10 cellular contexts compared by ENCODE assay signal in genomic region chr1:46180082-46180616, GRCh38. TPM values are rescaled to one million over a fixed set of nuclear protein-coding genes. Genes with fewer than 3 reads are reported as not detected.
A peak's percentile ranks its signal among the peaks of the same experiment; 100 is the strongest.
DNase-seq lines count a peak whose midpoint lies in the region; ATAC-seq and TF ChIP-seq lines count a peak whose summit lies in the region.
"Had no signal": no experiment of that assay in that cellular context is flagged by ENCODE, and none has a peak within 500 bp of the region (broad histone marks: within the 10 kb centered on the region; RNA-seq: fewer than 3 reads in every experiment).

No MANE protein-coding gene starts in this region.

- H3K27ac ChIP-seq in HCT116 (ENCODE audit: low read depth, low read length): peak overlapping the region; percentile 48
- peak overlapping the region in 3 of 4 donors; percentile 65 to 96 (median 82) for H3K27ac ChIP-seq in Peyer's patch
- peak overlapping the region in 1 of 4 donors; percentile 59 for H3K27ac ChIP-seq in tibial nerve

- no peak for TF ChIP-seq RAD21 in HCT116 (IDR thresholded peaks at IDR 0.05; ENCODE audit: low read depth)

- CTCF ChIA-PET in HCT116 (lab: Charles Lee): interaction anchor here (1.5 to 4.7 kb wide), 2 partner anchors 44 to 151 kb away, joined by 3 to 94 read pairs; no protein-coding TSS in a partner anchor

- POLR2A ChIA-PET in HCT116 (lab: Charles Lee): interaction anchor here (0.6 to 2.9 kb wide), 3 partner anchors 44 to 1030 kb away, joined by 3 to 17 read pairs (median 4); partner anchors contain the start of gene GPBP1L1

- H3K27me3 ChIP-seq in HCT116 (ENCODE audit: insufficient read depth, low read length) (no peaks in the 10 kb centered on the region), Peyer's patch (no peaks in the 10 kb centered on the region), tibial nerve (no peaks in the 10 kb centered on the region)
- H3K27me3 ChIP-seq: heart left ventricle had no signal

- peak; percentile 26 for ATAC-seq in HCT116

- 58 to 67% methylated on average over 11 to 12 of the region's 12 CpGs for WGBS in tibial nerve, 2 donors

- peak; percentile 9 to 16 for DNase-seq in AML-193 (lab: John Stamatoyannopoulos, UW)
- DNase-seq in HCT116 (ENCODE audit: low read depth, low spot score): peak; percentile 41
- peak in 2 of 3 donors; percentile 88 to 93 for DNase-seq in Peyer's patch
- peak; percentile 66 for DNase-seq in iPS-NIHi11 (ENCODE audit: low spot score)
- DNase-seq in tibial nerve (ENCODE audit: low spot score in 2 of 2): no peak
- no peak for DNase-seq in stimulated activated naive CD4-positive, alpha-beta T cell treated with Interleukin-2 at 50 U/mL for 16 hours (lab: John Stamatoyannopoulos, UW)
- no peak for DNase-seq in activated CD4-positive, alpha-beta T cell treated with anti-CD3 and anti-CD28 coated beads for 4 hours
- DNase-seq in GM20000 (ENCODE audit: low spot score): no peak

- H3K4me3 ChIP-seq in HCT116 (replicated peaks in 1 of 2; ENCODE audit: low read depth in 1 of 2, low read length in 2 of 2) (peak overlapping the region in 1 of 2 experiments; percentile 5; a peak in 1 of 4 replicates), Peyer's patch (peak overlapping the region in 3 of 4 donors; percentile 0 to 52 (median 49)), tibial nerve (no peak overlapping the region)

- H3K9me2 ChIP-seq in HCT116 (ENCODE audit: insufficient read depth): no peaks in the 10 kb centered on the region

- H2AFZ ChIP-seq in HCT116 (ENCODE audit: low read depth, low read length, poor library complexity, severe bottlenecking): peak overlapping the region; percentile 68

- no peaks in the 10 kb centered on the region for H3K9me3 ChIP-seq in HCT116 (ENCODE audit: control insufficient read depth in 1 of 2, insufficient read depth in 1 of 2, low read depth in 1 of 2, low read length in 2 of 2)
- H3K9me3 ChIP-seq in Peyer's patch: no peaks in the 10 kb centered on the region
- no peaks in the 10 kb centered on the region for H3K9me3 ChIP-seq in tibial nerve
- H3K9me3 ChIP-seq: heart left ventricle had no signal

- H3K4me2 ChIP-seq in HCT116 (ENCODE audit: low read length): peak overlapping the region; percentile 83

- H3K9ac ChIP-seq in HCT116 (ENCODE audit: low read length): peak overlapping the region; percentile 21; the same call in 1 of the 2 replicates

- intact Hi-C loops in HCT116 (cut with micrococcal nuclease): no loop called here

- RAD21 ChIA-PET in HCT116 (lab: Charles Lee; ENCODE audit: low non-redundant PET in 1 of 2, low total read pairs in 2 of 2, uncharacterized antibody in 2 of 2, unreplicated experiment in 2 of 2): interaction anchor here in 1 of 2 experiments (0.6 to 4.2 kb wide), 2 partner anchors 44 to 141 kb away, joined by 3 to 28 read pairs; no protein-coding TSS in a partner anchor

- no TSS peak for BruUV-seq in HCT116 (replicated peaks; lab: Mats Ljungman, UMichigan)

- H3K4me1 ChIP-seq in HCT116 (ENCODE audit: control insufficient read depth in 1 of 2, insufficient read depth in 2 of 2, low read length in 2 of 2) (peaks cover 56 to 63% of the 10 kb centered on the region in 2 experiments), Peyer's patch (peaks cover 0 to 37% (median 10%) of the 10 kb centered on the region in 4 donors), tibial nerve (peaks cover 0 to 36% (median 6%) of the 10 kb centered on the region in 4 donors)

- TF ChIP-seq CTCF in HCT116 (IDR thresholded peaks at IDR 0.05 in 2 of 3, conservative IDR thresholded peaks at IDR 0.05 in 1 of 3; ENCODE audit: borderline replicate concordance in 1 of 3, insufficient read depth in 1 of 3, low read depth in 2 of 3, low read length in 2 of 3) (peak in 1 of 3 experiments; percentile 11; a peak in 2 of 6 replicates), Peyer's patch (IDR thresholded peaks at IDR 0.05) (peak in 3 of 6 experiments; percentile 58 to 77 (median 59)), tibial nerve (IDR thresholded peaks at IDR 0.05) (no peak), GM20000 (IDR thresholded peaks at IDR 0.05; ENCODE audit: extremely low read depth, missing control alignments) (no peak)

- no peaks in the 10 kb centered on the region for H3K79me2 ChIP-seq in HCT116 (ENCODE audit: insufficient read depth, low read length)

- no peak for TF ChIP-seq EP300 in tibial nerve (IDR thresholded peaks at IDR 0.05)

- TF ChIP-seq POLR2A in HCT116 (IDR thresholded peaks at IDR 0.05; ENCODE audit: borderline replicate concordance, extremely low read depth, insufficient read depth, insufficient read length) (no peak), Peyer's patch (IDR thresholded peaks at IDR 0.05) (peak; percentile 67 to 78), tibial nerve (IDR thresholded peaks at IDR 0.05) (no peak)

- H3K36me3 ChIP-seq in HCT116 (ENCODE audit: control insufficient read depth in 1 of 2, insufficient read depth in 2 of 2, low read length in 2 of 2) (no peaks in the 10 kb centered on the region), Peyer's patch (peaks cover 0 to 4% (median 2%) of the 10 kb centered on the region in 3 donors), tibial nerve (no peaks in the 10 kb centered on the region)
- H3K36me3 ChIP-seq: heart left ventricle had no signal

- no peaks in the 10 kb centered on the region for H4K20me1 ChIP-seq in HCT116 (ENCODE audit: insufficient read depth)

TF ChIP-seq in HCT116, 20 proteins besides CTCF, POLR2A, EP300 and RAD21:
- TF ChIP-seq REST (IDR thresholded peaks at IDR 0.05; ENCODE audit: low read depth) (no peak), ZNF274 (IDR thresholded peaks at IDR 0.05; ENCODE audit: low read depth, low read length) (no peak), ZBTB33 (IDR thresholded peaks at IDR 0.05; ENCODE audit: extremely low read depth, insufficient replicate concordance, low read length) (no peak), POLR2AphosphoS5 (IDR thresholded peaks at IDR 0.05; ENCODE audit: low read depth, low read length) (peak; percentile 36; the same call in 1 of the 2 replicates)

RNA-seq across cellular contexts. Expression of gene P3R3URF, which starts 3.9 kb away (rescaled TPM):
- total RNA-seq in HCT116 (2021; ENCODE audit: unreplicated experiment) (not detected), Peyer's patch (not detected), tibial nerve (not detected)
- not detected in 2 replicates for polyA plus RNA-seq in HCT116 (2012)
- total RNA-seq: activated T-cell treated with anti-CD3 and anti-CD28 coated beads, Interleukin-2, amount 50 U/mL, for 4 hours; heart left ventricle had no signal
- polyA plus RNA-seq: heart left ventricle had no signal

RNA-seq across cellular contexts. Expression of gene TSPAN1, which starts 5.3 kb away (rescaled TPM):
- 9.9 TPM for total RNA-seq in HCT116 (2021; ENCODE audit: unreplicated experiment)
- polyA plus RNA-seq in HCT116 (2012): 24.2 and 30.2 TPM in 2 replicates
- 100 to 1,000 TPM in 3 of 4 donors, 1 to 10 TPM in 1; 4.1 to 229 (median 192) TPM for total RNA-seq in Peyer's patch
- 1 to 10 TPM; 3.0 to 8.6 (median 5.6) TPM for total RNA-seq in tibial nerve

RNA-seq across cellular contexts. Expression of gene POMGNT1, which starts 18.1 kb away (rescaled TPM):
- total RNA-seq in HCT116 (2021; ENCODE audit: unreplicated experiment) (97.7 TPM), Peyer's patch (10 to 100 TPM; 34.7 to 60.6 (median 46.3) TPM), tibial nerve (10 to 100 TPM; 53.8 to 71.5 (median 62.8) TPM)
- polyA plus RNA-seq in HCT116 (2012): 71.8 and 73.8 TPM in 2 replicates

RNA-seq across cellular contexts. Expression of gene LURAP1, which starts 23.0 kb away (rescaled TPM):
- total RNA-seq in HCT116 (2021; ENCODE audit: unreplicated experiment) (not detected), Peyer's patch (1 to 10 TPM in 3 of 4 donors, not detected in 1; 1.5 to 2.5 (median 2.5) TPM), tibial nerve (10 to 100 TPM; 19.0 to 26.1 (median 23.8) TPM)
- 0.07 and 0.23 TPM in 2 replicates for polyA plus RNA-seq in HCT116 (2012)
- total RNA-seq: activated T-cell treated with anti-CD3 and anti-CD28 coated beads, Interleukin-2, amount 50 U/mL, for 4 hours had no signal

RNA-seq across cellular contexts. Expression of gene PIK3R3, which starts 47.7 kb away (rescaled TPM):
- 1.6 TPM for total RNA-seq in HCT116 (2021; ENCODE audit: unreplicated experiment)
- 0.30 and 0.59 TPM in 2 replicates for polyA plus RNA-seq in HCT116 (2012)
- total RNA-seq in Peyer's patch: 10 to 100 TPM in 1 of 4 donors, 1 to 10 TPM in 3; 2.8 to 12.4 (median 6.4) TPM
- 10 to 100 TPM; 13.2 to 32.1 (median 23.2) TPM for total RNA-seq in tibial nerve

Comparison
In these comparisons a context has a peak if more than half of its experiments do, and no peak if none do; other contexts are left out.
1. DNase-seq: peak in AML-193 (2 of 2), HCT116 (single experiment), Peyer's patch (2 of 3) and iPS-NIHi11 (single experiment); none in tibial nerve (0 of 2), stimulated activated naive CD4-positive, alpha-beta T cell treated with Interleukin-2 at 50 U/mL for 16 hours (single experiment), activated CD4-positive, alpha-beta T cell treated with anti-CD3 and anti-CD28 coated beads for 4 hours (0 of 2) and GM20000 (single experiment).
2. H3K4me3 ChIP-seq: peak in Peyer's patch (3 of 4); none in tibial nerve (0 of 4).
3. POLR2A ChIP-seq: peak in Peyer's patch (2 of 2); none in HCT116 (single experiment) and tibial nerve (0 of 2).